ENCODE assay signal across 13 cellular contexts in the genomic region with DNA sequence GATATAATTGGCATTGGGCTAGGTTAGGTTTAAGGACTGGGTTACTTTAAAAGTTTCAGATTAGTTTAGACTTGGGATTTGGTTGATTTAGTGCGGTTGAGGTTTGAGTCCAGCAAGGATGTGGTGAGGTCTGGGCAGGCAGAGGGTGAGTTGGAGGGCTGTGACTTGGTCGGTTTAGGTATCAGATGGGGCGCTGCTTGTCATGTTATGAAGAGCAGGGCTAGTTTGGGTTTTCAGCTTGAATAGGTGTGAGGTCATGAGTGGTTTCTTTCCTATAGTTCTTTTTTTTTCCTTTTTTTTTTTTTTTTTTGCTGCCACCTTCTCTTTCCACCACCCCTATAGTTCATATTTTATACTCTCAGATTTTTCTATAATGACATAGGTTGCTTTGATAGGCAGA. TPM values are rescaled to one million over a fixed set of nuclear protein-coding genes. Genes with fewer than 3 reads are reported as not detected.
A peak's percentile ranks its signal among the peaks of the same experiment; 100 is the strongest.
DNase-seq lines count a peak whose midpoint lies in the region; ATAC-seq lines count a peak whose summit lies in the region.
"Had no signal": no experiment of that assay in that cellular context is flagged by ENCODE, and none has a peak within 500 bp of the region (broad histone marks: within the 10 kb centered on the region; RNA-seq: fewer than 3 reads in every experiment).

No MANE protein-coding gene starts in this region.

- peak; percentile 45 for DNase-seq in stimulated activated CD4-positive, alpha-beta T cell treated with anti-CD3 and anti-CD28 coated beads, Interleukin-15, amount 100 ng/mL, for 24 hours
- no peak for DNase-seq in stimulated activated CD4-positive, alpha-beta T cell treated with anti-CD3 and anti-CD28 coated beads, Interleukin-1b, Interleukin-23, amount 100 ng/mL, for 48 hours
- DNase-seq in T-helper 17 cell (no peak), mesenchymal stem cell (no peak), UCSD-AML1 (lab: John Stamatoyannopoulos, UW; ENCODE audit: unreplicated experiment) (no peak), GF-D8 (lab: John Stamatoyannopoulos, UW) (no peak)
- DNase-seq: DMS53, head of caudate nucleus, NCI-H2171, upper lobe of left lung had no signal

- no peak overlapping the region for H3K4me3 ChIP-seq in mesenchymal stem cell (ENCODE audit: insufficient read depth in 1 of 2, low read depth in 1 of 2, low read length in 2 of 2)
- H3K4me3 ChIP-seq: upper lobe of left lung had no signal

- no peak overlapping the region for H4K8ac ChIP-seq in mesenchymal stem cell (ENCODE audit: low read length)

- H3K9ac ChIP-seq in mesenchymal stem cell (ENCODE audit: low read length) = peak overlapping the region; percentile 22

- peak overlapping the region; percentile 57 for H3K4me3 Mint-ChIP-seq in T-helper 17 cell

- no peak overlapping the region for H2BK5ac ChIP-seq in mesenchymal stem cell (ENCODE audit: low read depth, low read length, poor library complexity, severe bottlenecking)

- no peak overlapping the region for H3K14ac ChIP-seq in mesenchymal stem cell (ENCODE audit: low read length in 2 of 2)

- H3K4ac ChIP-seq in mesenchymal stem cell (ENCODE audit: low read depth in 1 of 2, low read length in 2 of 2) = no peak overlapping the region

- H2AK5ac ChIP-seq in mesenchymal stem cell (ENCODE audit: low read length, severe bottlenecking) = peak overlapping the region; percentile 6

- H2BK15ac ChIP-seq in mesenchymal stem cell (ENCODE audit: low read depth, poor library complexity, severe bottlenecking) = no peak overlapping the region

- peaks cover 15% of the 10 kb centered on the region for H3K36me3 Mint-ChIP-seq in T-helper 17 cell (ENCODE audit: low read depth)

- H3K27ac ChIP-seq in mesenchymal stem cell (ENCODE audit: low read length, poor library complexity, severe bottlenecking) = no peak overlapping the region

- 86% methylated on average over 2 of the region's 3 CpGs for WGBS in mesenchymal stem cell

- no peak overlapping the region for H2BK12ac ChIP-seq in mesenchymal stem cell (ENCODE audit: low read length in 2 of 2)

- no peaks in the 10 kb centered on the region for H3K27me3 Mint-ChIP-seq in T-helper 17 cell

- H3K9me3 ChIP-seq in T-helper 17 cell (ENCODE audit: control insufficient read depth, low read length, poor library complexity, severe bottlenecking) (no peaks in the 10 kb centered on the region), mesenchymal stem cell (ENCODE audit: control insufficient read depth, low read length) (no peaks in the 10 kb centered on the region)
- H3K9me3 ChIP-seq: upper lobe of left lung had no signal

- no peaks in the 10 kb centered on the region for H3K27me3 ChIP-seq in mesenchymal stem cell (ENCODE audit: control insufficient read depth in 1 of 2, insufficient read depth in 1 of 2, low read length in 2 of 2)
- H3K27me3 ChIP-seq: upper lobe of left lung had no signal

- no peak overlapping the region for H3K23ac ChIP-seq in mesenchymal stem cell (ENCODE audit: low read length in 2 of 2)

- no peak overlapping the region for H3K18ac ChIP-seq in mesenchymal stem cell (ENCODE audit: low read depth in 1 of 2, low read length in 2 of 2)

- no peak overlapping the region for H2AFZ ChIP-seq in mesenchymal stem cell (ENCODE audit: low read depth, low read length)

- peaks cover 24 to 58% of the 10 kb centered on the region in 2 experiments for H3K36me3 ChIP-seq in mesenchymal stem cell (ENCODE audit: control insufficient read depth in 1 of 2, insufficient read depth in 2 of 2, low read depth in 1 of 2, low read length in 2 of 2)

- H3K27ac Mint-ChIP-seq in T-helper 17 cell = peak overlapping the region; percentile 74

- H4K91ac ChIP-seq in mesenchymal stem cell (ENCODE audit: low read length) = no peak overlapping the region

- H2BK120ac ChIP-seq in mesenchymal stem cell (ENCODE audit: low read depth, low read length) = no peak overlapping the region

- H3K4me1 ChIP-seq in mesenchymal stem cell (ENCODE audit: control insufficient read depth, insufficient read depth, low read depth, low read length) = peaks cover 62% of the 10 kb centered on the region

- peaks cover 12% of the 10 kb centered on the region for H3K79me1 ChIP-seq in mesenchymal stem cell (replicated peaks; ENCODE audit: low read length, poor library complexity, severe bottlenecking)

- H3K4me2 ChIP-seq in mesenchymal stem cell (ENCODE audit: low read length, poor library complexity, severe bottlenecking) = no peak overlapping the region

- peaks cover 71% of the 10 kb centered on the region for H3K4me1 Mint-ChIP-seq in T-helper 17 cell

- no peak for ATAC-seq in T-helper 17 cell
- no peak for ATAC-seq in GM21737 (IDR thresholded peaks at IDR 0.05; ENCODE audit: unreplicated experiment)
- ATAC-seq in HG03521 (IDR thresholded peaks at IDR 0.05; ENCODE audit: unreplicated experiment) = no peak

RNA-seq across cellular contexts. Expression of gene CLCF1, which starts 4.8 kb away (rescaled TPM):
- total RNA-seq in T-helper 17 cell = 1 to 10 TPM; 7.3 to 7.5 TPM
- polyA plus RNA-seq in mesenchymal stem cell (2013, experiment 1 of 2) = 5.7 TPM
- 5.8 TPM for polyA plus RNA-seq in mesenchymal stem cell (2013, experiment 2 of 2)
- polyA plus RNA-seq: neural cell had no signal

RNA-seq across cellular contexts. Expression of gene POLD4, which starts 15.3 kb away (rescaled TPM):
- 10 to 100 TPM; 45.9 to 61.0 TPM for total RNA-seq in T-helper 17 cell
- 117 TPM for polyA plus RNA-seq in mesenchymal stem cell (2013, experiment 1 of 2)
- polyA plus RNA-seq in mesenchymal stem cell (2013, experiment 2 of 2) = 117 TPM

RNA-seq across cellular contexts. Expression of gene RAD9A, which starts 23.2 kb away (rescaled TPM):
- 10 to 100 TPM; 21.5 to 40.5 TPM for total RNA-seq in T-helper 17 cell
- polyA plus RNA-seq in mesenchymal stem cell (2013, experiment 1 of 2) = 8.5 TPM
- 7.7 TPM for polyA plus RNA-seq in mesenchymal stem cell (2013, experiment 2 of 2)

RNA-seq across cellular contexts. Expression of gene PPP1CA, which starts 33.0 kb away (rescaled TPM):
- 100 to 1,000 TPM; 133 to 146 TPM for total RNA-seq in T-helper 17 cell
- polyA plus RNA-seq in mesenchymal stem cell (2013, experiment 1 of 2) = 157 TPM
- polyA plus RNA-seq in mesenchymal stem cell (2013, experiment 2 of 2) = 161 TPM

RNA-seq across cellular contexts. Expression of gene TBC1D10C, which starts 35.3 kb away (rescaled TPM):
- 100 to 1,000 TPM; 251 to 262 TPM for total RNA-seq in T-helper 17 cell
- polyA plus RNA-seq in mesenchymal stem cell (2013, experiment 1 of 2) = not detected
- polyA plus RNA-seq in mesenchymal stem cell (2013, experiment 2 of 2) = not detected
- polyA plus RNA-seq: neural cell had no signal
